ENCODE assay signal across 20 cellular contexts in genomic region chr4:151426513-151426912, GRCh38. TPM values are rescaled to one million over a fixed set of nuclear protein-coding genes. Genes with fewer than 3 reads are reported as not detected.
DNase-seq lines count a peak whose midpoint lies in the region; ATAC-seq and TF ChIP-seq lines count a peak whose summit lies in the region.
"Had no signal": no experiment of that assay in that cellular context is flagged by ENCODE, and none has a peak within 500 bp of the region (broad histone marks: within the 10 kb centered on the region; RNA-seq: fewer than 3 reads in every experiment).

No MANE protein-coding gene starts in this region.

- TF ChIP-seq CTCF in MCF 10A (IDR thresholded peaks at IDR 0.05; ENCODE audit: unreplicated experiment): no peak
- no peak for TF ChIP-seq CTCF in breast epithelium (IDR thresholded peaks at IDR 0.05)
- no peak for TF ChIP-seq CTCF in VCaP (conservative IDR thresholded peaks at IDR 0.05)
- TF ChIP-seq CTCF in transverse colon (IDR thresholded peaks at IDR 0.05): no peak

- H3K4me3 ChIP-seq in breast epithelium (no peak overlapping the region), mucosa of rectum (ENCODE audit: low read length in 2 of 2) (no peak overlapping the region), transverse colon (no peak overlapping the region)
- H3K4me3 ChIP-seq: A549, BLaER1, PC-9, SJCRH30 had no signal

- no peaks in the 10 kb centered on the region for H3K27me3 Mint-ChIP-seq in MCF 10A (ENCODE audit: insufficient read depth, unreplicated experiment)
- peaks cover 29% of the 10 kb centered on the region for H3K27me3 Mint-ChIP-seq in stimulated activated naive CD8-positive, alpha-beta T cell treated with anti-CD3 and anti-CD28 coated beads, Interleukin-15, amount 100 ng/mL, for 72 hours

- no TSS peak for BruUV-seq in MCF 10A (replicated peaks; lab: Mats Ljungman, UMichigan)

- ATAC-seq in stimulated activated naive CD8-positive, alpha-beta T cell treated with anti-CD3 and anti-CD28 coated beads, Interleukin-15, amount 100 ng/mL, for 72 hours: no peak
- ATAC-seq in Right ventricle myocardium superior (ENCODE audit: poor library complexity): no peak
- ATAC-seq: A549 had no signal

- DNase-seq in MCF 10A (ENCODE audit: unreplicated experiment): peak; percentile 39
- no peak for DNase-seq in breast epithelium (ENCODE audit: low spot score in 2 of 2)
- DNase-seq in transverse colon: no peak
- DNase-seq in stimulated activated naive CD8-positive, alpha-beta T cell treated with anti-CD3 and anti-CD28 coated beads, Interleukin-15, amount 100 ng/mL, for 72 hours: no peak
- DNase-seq in Right ventricle myocardium superior: no peak
- DNase-seq in NCI-H1417 treated with DMSO at 0.1 percent for 48 hours (lab: John Stamatoyannopoulos, UW): no peak
- DNase-seq: CD4-positive, alpha-beta memory T cell; DMS53; H9; KG1; NCI-H1048; NCI-H226; NCI-H524; PC-9 had no signal

- H3K36me3 ChIP-seq in breast epithelium (no peaks in the 10 kb centered on the region), mucosa of rectum (ENCODE audit: control insufficient read depth in 2 of 2, insufficient read depth in 2 of 2, low read length in 2 of 2) (no peaks in the 10 kb centered on the region), transverse colon (no peaks in the 10 kb centered on the region)
- H3K36me3 ChIP-seq: BLaER1, SJCRH30 had no signal

- peaks cover 6% of the 10 kb centered on the region for H3K36me3 Mint-ChIP-seq in MCF 10A (ENCODE audit: insufficient read depth, unreplicated experiment)
- H3K36me3 Mint-ChIP-seq: CD4-positive, alpha-beta memory T cell had no signal

- POLR2A ChIA-PET in MCF 10A (lab: Yijun Ruan, JAX): interaction anchor here (0.6 to 4.3 kb wide), 9 partner anchors 8 to 115 kb away, joined by 3 to 30 read pairs (median 4); partner anchors contain the start of genes FHIP1A and SH3D19

- H3K27me3 ChIP-seq in breast epithelium (no peaks in the 10 kb centered on the region), mucosa of rectum (ENCODE audit: control insufficient read depth in 2 of 2, insufficient read depth in 2 of 2, low read length in 2 of 2) (no peaks in the 10 kb centered on the region), transverse colon (no peaks in the 10 kb centered on the region)
- H3K27me3 ChIP-seq: BLaER1, SJCRH30 had no signal

- H3K27ac Mint-ChIP-seq in MCF 10A (ENCODE audit: low read depth, unreplicated experiment): peak overlapping the region; percentile 59
- H3K27ac Mint-ChIP-seq in stimulated activated naive CD8-positive, alpha-beta T cell treated with anti-CD3 and anti-CD28 coated beads, Interleukin-15, amount 100 ng/mL, for 72 hours: no peak overlapping the region
- H3K27ac Mint-ChIP-seq: CD4-positive, alpha-beta memory T cell; H9 had no signal

- peaks cover 40% of the 10 kb centered on the region for H3K4me1 Mint-ChIP-seq in MCF 10A (ENCODE audit: insufficient read depth, unreplicated experiment)
- H3K4me1 Mint-ChIP-seq in stimulated activated naive CD8-positive, alpha-beta T cell treated with anti-CD3 and anti-CD28 coated beads, Interleukin-15, amount 100 ng/mL, for 72 hours: no peaks in the 10 kb centered on the region
- H3K4me1 Mint-ChIP-seq: CD4-positive, alpha-beta memory T cell had no signal

- no peak overlapping the region for H3K4me3 Mint-ChIP-seq in MCF 10A (ENCODE audit: unreplicated experiment)
- H3K4me3 Mint-ChIP-seq in stimulated activated naive CD8-positive, alpha-beta T cell treated with anti-CD3 and anti-CD28 coated beads, Interleukin-15, amount 100 ng/mL, for 72 hours: no peak overlapping the region
- H3K4me3 Mint-ChIP-seq: CD4-positive, alpha-beta memory T cell; H9 had no signal

- no peak overlapping the region for H3K27ac ChIP-seq in breast epithelium
- H3K27ac ChIP-seq in VCaP: peak overlapping the region; percentile 64
- H3K27ac ChIP-seq in mucosa of rectum (ENCODE audit: low read depth in 2 of 2, low read length in 2 of 2): peak overlapping the region; percentile 46 to 63
- H3K27ac ChIP-seq in transverse colon: peak overlapping the region; percentile 53 to 73 (median 65)
- H3K27ac ChIP-seq: A549, BLaER1, PC-9, RWPE1, SJCRH30 had no signal

- no peak for TF ChIP-seq POLR2A in breast epithelium (IDR thresholded peaks at IDR 0.05)
- no peak for TF ChIP-seq POLR2A in transverse colon (IDR thresholded peaks at IDR 0.05)

- intact Hi-C loops in MCF 10A (cut with micrococcal nuclease): no loop called here
- intact Hi-C loops in breast epithelium (cut with DNase I; ENCODE audit: low total_unique reads): no loop called here
- intact Hi-C loops in transverse colon (cut with DNase I; ENCODE audit: low total_unique reads): no loop called here
- intact Hi-C loops in Right ventricle myocardium superior (cut with DNase I): no loop called here

- CTCF ChIA-PET in MCF 10A (lab: Yijun Ruan, JAX): interaction anchor here (0.9 to 1.3 kb wide), 2 partner anchors 14 to 177 kb away, joined by 3 to 5 read pairs; no protein-coding TSS in a partner anchor

- in situ Hi-C loops in transverse colon (cut with MboI; ENCODE audit: low pct_ligation_motif_present in 1 of 4, low pct_unique_long_range_greater_than_20kb in 1 of 4, low sequenced_read_pairs in 3 of 4): no loop called here

- H3K9me3 Mint-ChIP-seq in MCF 10A (ENCODE audit: unreplicated experiment): peaks cover 7% of the 10 kb centered on the region
- no peaks in the 10 kb centered on the region for H3K9me3 Mint-ChIP-seq in stimulated activated naive CD8-positive, alpha-beta T cell treated with anti-CD3 and anti-CD28 coated beads, Interleukin-15, amount 100 ng/mL, for 72 hours
- H3K9me3 Mint-ChIP-seq: CD4-positive, alpha-beta memory T cell had no signal

- no peak overlapping the region for H3K9ac ChIP-seq in mucosa of rectum (ENCODE audit: low read depth in 1 of 2, low read length in 2 of 2)
- H3K9ac ChIP-seq: BLaER1 had no signal

- TF ChIP-seq EP300 in transverse colon (IDR thresholded peaks at IDR 0.05; ENCODE audit: low read depth): no peak

- 40 to 50% methylated on average over 1 of the region's 1 CpG for WGBS in transverse colon (ENCODE audit: low coverage in 1 of 2), 2 donors

- H3K4me1 ChIP-seq in breast epithelium: no peaks in the 10 kb centered on the region
- peaks cover 0 to 9% of the 10 kb centered on the region in 2 donors for H3K4me1 ChIP-seq in mucosa of rectum (ENCODE audit: control insufficient read depth in 2 of 2, insufficient read depth in 2 of 2, low read length in 2 of 2)
- H3K4me1 ChIP-seq in transverse colon: peaks cover 0 to 18% (median 7%) of the 10 kb centered on the region in 4 donors
- H3K4me1 ChIP-seq: A549, BLaER1 had no signal

- H3K9me3 ChIP-seq in breast epithelium (no peaks in the 10 kb centered on the region), mucosa of rectum (ENCODE audit: control insufficient read depth in 2 of 2, low read length in 2 of 2) (no peaks in the 10 kb centered on the region), transverse colon (no peaks in the 10 kb centered on the region)
- H3K9me3 ChIP-seq: A549, BLaER1, SJCRH30 had no signal

RNA-seq across cellular contexts. Expression of gene FHIP1A, which starts 17.5 kb away (rescaled TPM):
- total RNA-seq in MCF 10A (2022) (14.8 and 19.8 TPM in 2 replicates), breast epithelium (10 to 100 TPM in 2 of 3 donors, under 1 TPM in 1; 0.32 to 50.2 (median 22.3) TPM), transverse colon (10 to 100 TPM; 40.8 to 52.9 (median 44.5) TPM), Right ventricle myocardium superior (16.8 TPM)

Comparison
In these comparisons a context has a peak if more than half of its experiments do, and no peak if none do; other contexts are left out.
1. H3K27ac ChIP-seq: peak in VCaP (single experiment), mucosa of rectum (2 of 2) and transverse colon (4 of 4); none in breast epithelium (0 of 2).